In genomic region chr10:89201345-89202032, GRCh38 we compare ENCODE assay signal across 16 cellular contexts. TPM values are rescaled to one million over a fixed set of nuclear protein-coding genes. Genes with fewer than 3 reads are reported as not detected.
"Had no signal": no experiment of that assay in that cellular context is flagged by ENCODE, and none has a peak within 500 bp of the region (broad histone marks: within the 10 kb centered on the region; RNA-seq: fewer than 3 reads in every experiment).

No MANE protein-coding gene starts in this region.

- FAIRE-seq: TTC549 had no signal

- H3K27ac ChIP-seq: adrenal gland, coronary artery, ovary had no signal

- H3K9me3 Mint-ChIP-seq: activated B cell treated with CpG ODN at 0.5 μM for 24 hours; neural crest cell; stimulated activated naive CD8-positive, alpha-beta T cell treated with anti-CD3 and anti-CD28 coated beads, Interleukin-15, amount 100 ng/mL, for 72 hours; T-helper 1 cell treated with Interleukin-12 subunit alpha and Interleukin-12 subunit beta and Interleukin-4 antibody, amounts not matched to agents 30 μg/mL and 1 μg/mL, for 36 hours had no signal

- ATAC-seq: stimulated activated naive CD8-positive, alpha-beta T cell treated with anti-CD3 and anti-CD28 coated beads, Interleukin-15, amount 100 ng/mL, for 72 hours had no signal

- DNase-seq: activated B cell treated with CpG ODN at 0.5 μM for 24 hours; activated naive CD4-positive, alpha-beta T cell treated with anti-CD3 and anti-CD28 coated beads, Interleukin-2, amount 50 U/mL, for 16 hours; activated T-cell treated with anti-CD3 and anti-CD28 coated beads, Interleukin-2, amount 50 U/mL, for 1 hour; adrenal gland; central memory CD4-positive, alpha-beta T cell; effector CD4-positive, alpha-beta T cell; foreskin melanocyte; head of caudate nucleus; mesendoderm; ovary; stimulated activated CD4-positive, alpha-beta T cell treated with anti-CD3 and anti-CD28 coated beads, Interleukin-4, amount 100 ng/mL, for 1 hour; stimulated activated naive CD8-positive, alpha-beta T cell treated with anti-CD3 and anti-CD28 coated beads, Interleukin-15, amount 100 ng/mL, for 72 hours had no signal

- H3K27me3 ChIP-seq: ovary had no signal

- H3K4me3 ChIP-seq: adrenal gland, coronary artery, ovary had no signal

- H3K27ac Mint-ChIP-seq: activated B cell treated with CpG ODN at 0.5 μM for 24 hours; stimulated activated naive CD8-positive, alpha-beta T cell treated with anti-CD3 and anti-CD28 coated beads, Interleukin-15, amount 100 ng/mL, for 72 hours; T-helper 1 cell treated with Interleukin-12 subunit alpha and Interleukin-12 subunit beta and Interleukin-4 antibody, amounts not matched to agents 30 μg/mL and 1 μg/mL, for 36 hours had no signal

- H3K36me3 ChIP-seq: adrenal gland, ovary had no signal

- H3K4me3 Mint-ChIP-seq: activated B cell treated with CpG ODN at 0.5 μM for 24 hours; neural crest cell; stimulated activated naive CD8-positive, alpha-beta T cell treated with anti-CD3 and anti-CD28 coated beads, Interleukin-15, amount 100 ng/mL, for 72 hours; T-helper 1 cell treated with Interleukin-12 subunit alpha and Interleukin-12 subunit beta and Interleukin-4 antibody, amounts not matched to agents 30 μg/mL and 1 μg/mL, for 36 hours had no signal

- H3K9me3 ChIP-seq: adrenal gland, ovary had no signal

RNA-seq across cellular contexts. Expression of gene CH25H, which starts 5.6 kb away (rescaled TPM):
- total RNA-seq: activated B cell treated with CpG ODN at 0.5 μM for 24 hours, neural crest cell had no signal
